ENCODE assay signal across 36 cellular contexts in genomic region chr14:102708494-102708893, GRCh38.
DNase-seq lines count a peak whose midpoint lies in the region; ATAC-seq and TF ChIP-seq lines count a peak whose summit lies in the region.
"Had no signal": no experiment of that assay in that cellular context is flagged by ENCODE, and none has a peak within 500 bp of the region (broad histone marks: within the 10 kb centered on the region; RNA-seq: fewer than 3 reads in every experiment).

No MANE protein-coding gene starts in this region.

- WGBS in right lobe of liver (ENCODE audit: insufficient coverage, low coverage, low lambda C conversion rate, missing lambda C conversion rate) = 97% methylated on average over 7 of the region's 9 CpGs

- H3K27ac ChIP-seq in SK-N-MC = peak overlapping the region; percentile 42
- H3K27ac ChIP-seq in right lobe of liver = no peak overlapping the region
- H3K27ac ChIP-seq: GM23248, heart left ventricle, HL-60, thoracic aorta had no signal

- no peaks in the 10 kb centered on the region for H3K27me3 ChIP-seq in right lobe of liver
- H3K27me3 ChIP-seq: heart left ventricle, neutrophil had no signal

- ATAC-seq in GM19467 (IDR thresholded peaks at IDR 0.05; ENCODE audit: unreplicated experiment) (peak; percentile 56), HG03354 (IDR thresholded peaks at IDR 0.05; ENCODE audit: poor library complexity, severe bottlenecking, unreplicated experiment) (no peak), right lobe of liver (no peak)
- ATAC-seq: heart left ventricle; left ventricle myocardium superior; PC-3; right cardiac atrium; stimulated activated naive CD8-positive, alpha-beta T cell treated with anti-CD3 and anti-CD28 coated beads, Interleukin-15, amount 100 ng/mL, for 72 hours; T-helper 17 cell had no signal

- no peaks in the 10 kb centered on the region for H3K9me3 Mint-ChIP-seq in osteocyte (ENCODE audit: unreplicated experiment)
- peaks cover 5% of the 10 kb centered on the region for H3K9me3 Mint-ChIP-seq in activated naive CD4-positive, alpha-beta T cell treated with anti-CD3 and anti-CD28 coated beads, Interleukin-2, amount 10 ng/mL, durations not matched to agents 7 days and 5 days

- H3K27ac Mint-ChIP-seq in osteocyte (ENCODE audit: unreplicated experiment) = no peak overlapping the region
- no peak overlapping the region for H3K27ac Mint-ChIP-seq in activated naive CD4-positive, alpha-beta T cell treated with anti-CD3 and anti-CD28 coated beads, Interleukin-2, amount 10 ng/mL, durations not matched to agents 7 days and 5 days
- H3K27ac Mint-ChIP-seq: T-helper 17 cell had no signal

- CTCF ChIA-PET in activated naive CD4-positive, alpha-beta T cell treated with anti-CD3 and anti-CD28 coated beads, Interleukin-2, amount 10 ng/mL, durations not matched to agents 7 days and 5 days (lab: Charles Lee) = interaction anchor here (1.4 kb wide), 1 partner anchor 14 kb away, joined by 4 read pairs; no protein-coding TSS in a partner anchor

- peaks cover 0 to 5% (median 0%) of the 10 kb centered on the region in 4 donors for H3K4me1 ChIP-seq in right lobe of liver
- H3K4me1 ChIP-seq: heart left ventricle had no signal

- intact Hi-C loops in right lobe of liver (cut with DNase I) = no loop called here

- H3K4me1 Mint-ChIP-seq in osteocyte (ENCODE audit: unreplicated experiment) = no peaks in the 10 kb centered on the region
- H3K4me1 Mint-ChIP-seq in activated naive CD4-positive, alpha-beta T cell treated with anti-CD3 and anti-CD28 coated beads, Interleukin-2, amount 10 ng/mL, durations not matched to agents 7 days and 5 days = no peaks in the 10 kb centered on the region
- H3K4me1 Mint-ChIP-seq: brain; stimulated activated naive CD8-positive, alpha-beta T cell treated with anti-CD3 and anti-CD28 coated beads, Interleukin-15, amount 100 ng/mL, for 72 hours; T-helper 17 cell had no signal

- TF ChIP-seq CTCF in GM12865 (IDR thresholded peaks at IDR 0.05; ENCODE audit: insufficient read depth, low read depth, low read length, missing control alignments) (no peak), osteocyte (IDR thresholded peaks at IDR 0.05) (no peak), right lobe of liver (IDR thresholded peaks at IDR 0.05) (no peak)

- no peak overlapping the region for H3K4me3 Mint-ChIP-seq in osteocyte (ENCODE audit: unreplicated experiment)
- H3K4me3 Mint-ChIP-seq in activated naive CD4-positive, alpha-beta T cell treated with anti-CD3 and anti-CD28 coated beads, Interleukin-2, amount 10 ng/mL, durations not matched to agents 7 days and 5 days = no peak overlapping the region
- H3K4me3 Mint-ChIP-seq: brain; stimulated activated naive CD8-positive, alpha-beta T cell treated with anti-CD3 and anti-CD28 coated beads, Interleukin-15, amount 100 ng/mL, for 72 hours; T-helper 17 cell had no signal

- H3K36me3 ChIP-seq in SK-N-MC (ENCODE audit: insufficient read depth, low read length) = peaks cover 84% of the 10 kb centered on the region
- peaks cover 0 to 22% (median 7%) of the 10 kb centered on the region in 4 donors for H3K36me3 ChIP-seq in right lobe of liver

- no peaks in the 10 kb centered on the region for H3K27me3 Mint-ChIP-seq in osteocyte (ENCODE audit: unreplicated experiment)
- H3K27me3 Mint-ChIP-seq in activated naive CD4-positive, alpha-beta T cell treated with anti-CD3 and anti-CD28 coated beads, Interleukin-2, amount 10 ng/mL, durations not matched to agents 7 days and 5 days = no peaks in the 10 kb centered on the region
- H3K27me3 Mint-ChIP-seq: brain; stimulated activated naive CD8-positive, alpha-beta T cell treated with anti-CD3 and anti-CD28 coated beads, Interleukin-15, amount 100 ng/mL, for 72 hours; T-helper 17 cell had no signal

- H3K36me3 Mint-ChIP-seq in osteocyte (ENCODE audit: unreplicated experiment) = peaks cover 35% of the 10 kb centered on the region
- peaks cover 16% of the 10 kb centered on the region for H3K36me3 Mint-ChIP-seq in activated naive CD4-positive, alpha-beta T cell treated with anti-CD3 and anti-CD28 coated beads, Interleukin-2, amount 10 ng/mL, durations not matched to agents 7 days and 5 days

- H3K9me3 ChIP-seq in SK-N-MC (ENCODE audit: low read depth, low read length) (no peaks in the 10 kb centered on the region; the same call in 1 of the 2 replicates), right lobe of liver (no peaks in the 10 kb centered on the region)
- H3K9me3 ChIP-seq: neutrophil, SK-N-SH, thoracic aorta had no signal

- DNase-seq in GM12865 (ENCODE audit: low read depth) = peak; percentile 92
- DNase-seq in SK-N-MC (ENCODE audit: low read depth, low spot score) = no peak
- DNase-seq in osteocyte (ENCODE audit: extremely low spot score, unreplicated experiment) = peak; percentile 68
- no peak for DNase-seq in right lobe of liver
- no peak for DNase-seq in activated naive CD4-positive, alpha-beta T cell treated with anti-CD3 and anti-CD28 coated beads, Interleukin-2, amount 10 ng/mL, durations not matched to agents 7 days and 5 days
- DNase-seq: ACHN; activated CD4-positive, alpha-beta T cell treated with anti-CD3 and anti-CD28 coated beads, Interleukin-2, amount 50 U/mL, for 48 hours; activated CD4-positive, CD25-positive, alpha-beta regulatory T cell treated with anti-CD3 and anti-CD28 coated beads, Interleukin-2, amount 50 U/mL, for 72 hours; activated naive CD4-positive, alpha-beta T cell treated with Interleukin-2 at 50 U/mL for 16 hours; amniotic stem cell; cerebellar nuclear complex; DMS 273 treated with DMSO at 0.1 percent for 48 hours; EL; foreskin melanocyte; GM23248; heart left ventricle; islet precursor cell; KBM-7; left ventricle myocardium superior; NCI-H1092 treated with DMSO at 0.1 percent for 48 hours; NCI-H187; NCI-H2171 treated with DMSO at 0.1 percent for 48 hours; NCI-H524; NK-92 treated with Interleukin-12 subunit alpha and Interleukin-12 subunit beta, amount 100 ng/mL, for 24 hours; PC-3; right cardiac atrium; SK-N-SH; stimulated activated CD4-positive, alpha-beta T cell treated with anti-CD3 and anti-CD28 coated beads, Interleukin-1b, Interleukin-23, amount 100 ng/mL, for 48 hours; stimulated activated naive CD8-positive, alpha-beta T cell treated with anti-CD3 and anti-CD28 coated beads, Interleukin-15, amount 100 ng/mL, for 72 hours; T-helper 17 cell had no signal

- TF ChIP-seq POLR2A in right lobe of liver (IDR thresholded peaks at IDR 0.05) = no peak

- no peak overlapping the region for H3K9ac ChIP-seq in SK-N-MC (ENCODE audit: insufficient read length)
- H3K9ac ChIP-seq: GM23248, SK-N-SH had no signal

- no peak overlapping the region for H3K4me3 ChIP-seq in GM12865 (ENCODE audit: low read depth, low read length)
- H3K4me3 ChIP-seq in SK-N-MC = no peak overlapping the region
- no peak overlapping the region for H3K4me3 ChIP-seq in right lobe of liver
- H3K4me3 ChIP-seq: GM23248, heart left ventricle, thoracic aorta had no signal

Comparison
In these comparisons a context has a peak if more than half of its experiments do, and no peak if none do; other contexts are left out.
1. DNase-seq: peak in GM12865 (single experiment) and osteocyte (single experiment); none in SK-N-MC (single experiment), right lobe of liver (0 of 3) and activated naive CD4-positive, alpha-beta T cell treated with anti-CD3 and anti-CD28 coated beads, Interleukin-2, amount 10 ng/mL, durations not matched to agents 7 days and 5 days (single experiment).